22 cellular contexts compared by ENCODE assay signal in genomic region chr18:25727281-25727680, GRCh38.
DNase-seq lines count a peak whose midpoint lies in the region; TF ChIP-seq lines count a peak whose summit lies in the region.
"Had no signal": no experiment of that assay in that cellular context is flagged by ENCODE, and none has a peak within 500 bp of the region (broad histone marks: within the 10 kb centered on the region; RNA-seq: fewer than 3 reads in every experiment).

No MANE protein-coding gene starts in this region.

- no peaks in the 10 kb centered on the region for H3K36me3 Mint-ChIP-seq in endothelial cell (ENCODE audit: low read depth, unreplicated experiment)
- H3K36me3 Mint-ChIP-seq: activated naive CD4-positive, alpha-beta T cell treated with anti-CD3 and anti-CD28 coated beads, Interleukin-2, amount 50 U/mL, for 72 hours; stimulated activated memory B cell treated with anti-CD40 and anti-IgM and Interleukin-4, amounts not matched to agents 10 μg/mL and 1 μg/mL and 100 μg/mL, for 72 hours had no signal

- intact Hi-C loops in sigmoid colon (cut with DNase I) (no loop called here), dorsolateral prefrontal cortex (cut with DNase I) (no loop called here)

- no peaks in the 10 kb centered on the region for H3K27me3 ChIP-seq in sigmoid colon
- peaks cover 0 to 8% (median 0%) of the 10 kb centered on the region in 45 donors for H3K27me3 ChIP-seq in dorsolateral prefrontal cortex
- H3K27me3 ChIP-seq: MG63, neutrophil, upper lobe of left lung had no signal

- TF ChIP-seq CTCF in endothelial cell (IDR thresholded peaks at IDR 0.05; ENCODE audit: unreplicated experiment) (no peak), sigmoid colon (IDR thresholded peaks at IDR 0.05) (no peak), dorsolateral prefrontal cortex (IDR thresholded peaks at IDR 0.05 in 54 of 56, conservative IDR thresholded peaks at IDR 0.05 in 2 of 56; ENCODE audit: low read depth in 1 of 56, partially characterized antibody in 56 of 56) (no peak)

- TF ChIP-seq EP300 in sigmoid colon (IDR thresholded peaks at IDR 0.05) = no peak

- H3K27ac ChIP-seq in sigmoid colon (no peak overlapping the region), dorsolateral prefrontal cortex (no peak overlapping the region)
- H3K27ac ChIP-seq: neutrophil, SK-N-MC, upper lobe of left lung had no signal

- no peaks in the 10 kb centered on the region for H3K9me3 Mint-ChIP-seq in endothelial cell (ENCODE audit: unreplicated experiment)
- H3K9me3 Mint-ChIP-seq: activated CD4-positive, alpha-beta memory T cell treated with anti-CD3 and anti-CD28 coated beads, Interleukin-2, amount 10 ng/mL, durations not matched to agents 7 days and 5 days had no signal

- H3K4me1 ChIP-seq in sigmoid colon = no peaks in the 10 kb centered on the region
- H3K4me1 ChIP-seq: HAP-1, upper lobe of left lung had no signal

- no peak overlapping the region for H3K4me3 ChIP-seq in sigmoid colon
- no peak overlapping the region for H3K4me3 ChIP-seq in dorsolateral prefrontal cortex
- H3K4me3 ChIP-seq: HAP-1, K562, MG63, SK-N-MC, upper lobe of left lung had no signal

- no peak for TF ChIP-seq POLR2A in sigmoid colon (IDR thresholded peaks at IDR 0.05)

- H3K36me3 ChIP-seq in sigmoid colon = no peaks in the 10 kb centered on the region
- H3K36me3 ChIP-seq: HAP-1, MG63, neutrophil, upper lobe of left lung had no signal

- H3K4me1 Mint-ChIP-seq in endothelial cell (ENCODE audit: unreplicated experiment) = peaks cover 32% of the 10 kb centered on the region
- H3K4me1 Mint-ChIP-seq: activated CD4-positive, alpha-beta memory T cell treated with anti-CD3 and anti-CD28 coated beads, Interleukin-2, amount 10 ng/mL, durations not matched to agents 7 days and 5 days; stimulated activated memory B cell treated with anti-CD40 and anti-IgM and Interleukin-4, amounts not matched to agents 10 μg/mL and 1 μg/mL and 100 μg/mL, for 72 hours had no signal

- DNase-seq in DMS53 (lab: John Stamatoyannopoulos, UW) = peak; percentile 82
- DNase-seq in H4 (ENCODE audit: low spot score) = peak; percentile 32
- DNase-seq in NCI-H510A treated with DMSO at 0.1 percent for 48 hours (lab: John Stamatoyannopoulos, UW) = peak; percentile 52
- DNase-seq in endothelial cell (ENCODE audit: low spot score) = no peak
- DNase-seq in sigmoid colon = no peak
- no peak for DNase-seq in NCI-H2081 (lab: John Stamatoyannopoulos, UW)
- no peak for DNase-seq in dorsolateral prefrontal cortex
- no peak for DNase-seq in activated CD8-positive, alpha-beta memory T cell treated with anti-CD3 and anti-CD28 coated beads for 24 hours
- DNase-seq: activated CD4-positive, alpha-beta memory T cell treated with anti-CD3 and anti-CD28 coated beads, Interleukin-2, amount 10 ng/mL, durations not matched to agents 7 days and 5 days; cortex of kidney; left cardiac atrium; mammary epithelial cell; MG63; NCI-H1417 treated with DMSO at 0.1 percent for 48 hours; stimulated activated CD4-positive, alpha-beta T cell treated with anti-CD3 and anti-CD28 coated beads, Interleukin-4, amount 100 ng/mL, for 24 hours; upper lobe of left lung had no signal

- H3K27me3 Mint-ChIP-seq in endothelial cell (ENCODE audit: unreplicated experiment) = peaks cover 7% of the 10 kb centered on the region
- H3K27me3 Mint-ChIP-seq: activated CD4-positive, alpha-beta memory T cell treated with anti-CD3 and anti-CD28 coated beads, Interleukin-2, amount 10 ng/mL, durations not matched to agents 7 days and 5 days had no signal

- H3K4me3 Mint-ChIP-seq in endothelial cell (ENCODE audit: unreplicated experiment) = no peak overlapping the region
- H3K4me3 Mint-ChIP-seq: activated CD4-positive, alpha-beta memory T cell treated with anti-CD3 and anti-CD28 coated beads, Interleukin-2, amount 10 ng/mL, durations not matched to agents 7 days and 5 days; stimulated activated memory B cell treated with anti-CD40 and anti-IgM and Interleukin-4, amounts not matched to agents 10 μg/mL and 1 μg/mL and 100 μg/mL, for 72 hours had no signal

- WGBS in sigmoid colon, 2 donors = 14 to 49% methylated on average over 2 of the region's 2 CpGs

- H3K9me3 ChIP-seq in sigmoid colon = peaks cover 0 to 2% (median 0%) of the 10 kb centered on the region in 4 donors
- H3K9me3 ChIP-seq: HAP-1, MG63, neutrophil had no signal

- peak overlapping the region; percentile 84 for H3K27ac Mint-ChIP-seq in endothelial cell (ENCODE audit: unreplicated experiment)
- H3K27ac Mint-ChIP-seq: activated CD4-positive, alpha-beta memory T cell treated with anti-CD3 and anti-CD28 coated beads, Interleukin-2, amount 10 ng/mL, durations not matched to agents 7 days and 5 days; activated naive CD4-positive, alpha-beta T cell treated with anti-CD3 and anti-CD28 coated beads, Interleukin-2, amount 50 U/mL, for 72 hours; stimulated activated memory B cell treated with anti-CD40 and anti-IgM and Interleukin-4, amounts not matched to agents 10 μg/mL and 1 μg/mL and 100 μg/mL, for 72 hours had no signal

Comparison
In these comparisons a context has a peak if more than half of its experiments do, and no peak if none do; other contexts are left out.
1. DNase-seq: peak in DMS53 (single experiment), H4 (single experiment) and NCI-H510A treated with DMSO at 0.1 percent for 48 hours (single experiment); none in endothelial cell (single experiment), sigmoid colon (single experiment), NCI-H2081 (0 of 2), dorsolateral prefrontal cortex (0 of 10) and activated CD8-positive, alpha-beta memory T cell treated with anti-CD3 and anti-CD28 coated beads for 24 hours (single experiment).